ENCODE assay signal across 8 cellular contexts in the genomic region with DNA sequence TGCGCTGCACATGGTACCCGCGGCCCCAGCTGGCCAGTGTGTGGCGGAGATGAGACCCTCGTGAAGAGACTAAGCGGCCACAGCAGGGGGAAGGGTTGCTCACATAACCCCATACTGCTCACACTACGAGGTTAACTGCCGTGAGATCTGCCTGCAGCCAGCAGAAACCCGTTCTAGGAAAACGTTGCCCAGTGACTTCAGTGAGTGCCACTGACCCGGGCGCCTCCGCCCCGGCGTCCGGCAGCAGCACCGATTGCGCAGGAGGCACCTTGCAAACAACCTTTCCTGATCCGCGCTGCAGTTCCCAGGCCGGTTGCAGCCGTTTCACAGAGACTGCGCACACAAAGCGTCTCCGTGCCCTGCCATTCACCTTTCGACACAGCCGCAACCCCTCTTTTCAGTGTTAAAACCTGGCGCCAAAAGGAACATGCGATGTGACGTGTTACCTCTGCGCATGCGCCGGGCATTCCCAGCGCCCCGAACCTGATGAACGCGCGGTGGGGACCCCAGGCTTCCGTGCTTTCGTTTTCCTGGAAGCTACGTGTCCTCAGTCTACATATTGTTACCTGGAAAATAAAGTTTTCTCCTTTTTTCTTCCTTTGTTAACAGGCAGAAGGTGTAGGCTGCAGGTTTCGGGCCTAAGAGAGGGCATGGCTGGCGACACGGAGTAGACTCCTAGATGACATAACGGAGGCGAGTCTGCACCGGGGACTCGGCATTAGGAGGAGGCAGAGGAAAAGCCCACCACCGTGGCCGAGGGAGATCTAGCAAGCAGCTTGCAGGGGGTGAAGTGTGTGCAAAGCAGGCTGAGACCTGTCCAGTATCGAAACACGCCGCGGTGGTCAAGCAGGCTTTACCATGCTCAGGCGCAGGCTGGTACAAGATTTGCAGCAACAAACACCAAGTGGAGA. TPM values are rescaled to one million over a fixed set of nuclear protein-coding genes. Genes with fewer than 3 reads are reported as not detected.
A peak's percentile ranks its signal among the peaks of the same experiment; 100 is the strongest.
DNase-seq lines count a peak whose midpoint lies in the region; ATAC-seq and TF ChIP-seq lines count a peak whose summit lies in the region.

No MANE protein-coding gene starts in this region.

- H3K36me3 ChIP-seq in DOHH2 (ENCODE audit: control insufficient read depth, low read length) (peaks cover 13% of the 10 kb centered on the region), GM23338 (ENCODE audit: insufficient read depth) (no peaks in the 10 kb centered on the region; the same call in 1 of the 2 replicates), MG63 (peaks cover 10% of the 10 kb centered on the region), adipocyte (ENCODE audit: control insufficient read depth, insufficient read depth, low read length, severe bottlenecking) (no peaks in the 10 kb centered on the region)

- peak overlapping the region; percentile 80 for H3K4me3 Mint-ChIP-seq in GM23338

- H3K4me2 ChIP-seq in DOHH2 (ENCODE audit: low read length) (peak overlapping the region; percentile 97), GM23338 (peak overlapping the region; percentile 84)

- H3K9me2 ChIP-seq in DOHH2 (replicated peaks; ENCODE audit: control insufficient read depth, low read length) (no peaks in the 10 kb centered on the region), GM23338 (ENCODE audit: insufficient read depth) (no peaks in the 10 kb centered on the region)

- peak overlapping the region; percentile 100 for H3K27ac Mint-ChIP-seq in GM23338

- H3K4me1 Mint-ChIP-seq in GM23338: peaks cover 23% of the 10 kb centered on the region

- H3K27ac ChIP-seq in DOHH2 (ENCODE audit: low read depth, low read length): peak overlapping the region; percentile 84
- peak overlapping the region; percentile 97 for H3K27ac ChIP-seq in GM23338 (ENCODE audit: low read depth)
- peak overlapping the region; percentile 42 for H3K27ac ChIP-seq in right cardiac atrium (ENCODE audit: low read length)

- peak; percentile 83 for ATAC-seq in GM23338
- peak; percentile 74 to 75 for ATAC-seq in right cardiac atrium

- H3K4me1 ChIP-seq in DOHH2 (ENCODE audit: control insufficient read depth, low read length): peaks cover 31% of the 10 kb centered on the region
- peaks cover 11% of the 10 kb centered on the region for H3K4me1 ChIP-seq in GM23338 (ENCODE audit: insufficient read depth)
- H3K4me1 ChIP-seq in adipocyte (ENCODE audit: control insufficient read depth, insufficient read depth, low read length): peaks cover 25% of the 10 kb centered on the region
- H3K4me1 ChIP-seq in right cardiac atrium (ENCODE audit: control insufficient read depth, insufficient read depth, low read length): peaks cover 3% of the 10 kb centered on the region

- H3K9me3 ChIP-seq in DOHH2 (ENCODE audit: control insufficient read depth, insufficient read depth, low read length) (no peaks in the 10 kb centered on the region), MG63 (no peaks in the 10 kb centered on the region), adipocyte (ENCODE audit: control insufficient read depth, low read length) (no peaks in the 10 kb centered on the region), right cardiac atrium (ENCODE audit: control insufficient read depth, low read length) (no peaks in the 10 kb centered on the region)

- intact Hi-C loops in right cardiac atrium (cut with DNase I): loop anchor here in 1 of 4 donors (10.0 kb wide), 1 partner anchor 107 kb away; a partner anchor contains a TSS

- peaks cover 11% of the 10 kb centered on the region for H3K27me3 Mint-ChIP-seq in GM23338 (ENCODE audit: insufficient read depth, low read depth, poor library complexity)

- peak overlapping the region; percentile 53; the same call in 1 of the 2 replicates for H2AFZ ChIP-seq in GM23338

- 9% methylated on average over 55 of the region's 55 CpGs for WGBS in right cardiac atrium

- no peaks in the 10 kb centered on the region for H3K9me3 Mint-ChIP-seq in GM23338

- peaks cover 6% of the 10 kb centered on the region; the same call in 2 of the 3 replicates for H3K36me3 Mint-ChIP-seq in GM23338 (ENCODE audit: low read depth)

- peak overlapping the region; percentile 82 for H3K4me3 ChIP-seq in DOHH2 (ENCODE audit: low read length)
- peak overlapping the region; percentile 64 for H3K4me3 ChIP-seq in GM23338
- peak overlapping the region; percentile 49 for H3K4me3 ChIP-seq in MG63
- peak overlapping the region; percentile 81 for H3K4me3 ChIP-seq in adipocyte (ENCODE audit: low read length)
- H3K4me3 ChIP-seq in right cardiac atrium (ENCODE audit: low read length): peak overlapping the region; percentile 44

- peak; percentile 93 for DNase-seq in GM23338 (ENCODE audit: low spot score)
- DNase-seq in MG63: peak; percentile 54
- DNase-seq in SW 1271 (lab: John Stamatoyannopoulos, UW): peak; percentile 18 to 49
- DNase-seq in adipocyte (ENCODE audit: low read depth): peak; percentile 42
- peak; percentile 64 to 81 (median 76) for DNase-seq in right cardiac atrium
- DNase-seq in retina: peak; percentile 93
- DNase-seq in 8988T: no peak

- TF ChIP-seq CTCF in DOHH2 (IDR thresholded peaks at IDR 0.05; ENCODE audit: low read depth, low read length, poor library complexity, severe bottlenecking): no peak
- TF ChIP-seq CTCF in GM23338 (conservative IDR thresholded peaks at IDR 0.05; ENCODE audit: low read depth in 2 of 2): no peak

- H3K27me3 ChIP-seq in DOHH2 (ENCODE audit: control insufficient read depth, low read length) (no peaks in the 10 kb centered on the region), GM23338 (ENCODE audit: insufficient read depth) (no peaks in the 10 kb centered on the region), MG63 (no peaks in the 10 kb centered on the region), adipocyte (replicated peaks; ENCODE audit: control insufficient read depth, insufficient read depth, low read length) (no peaks in the 10 kb centered on the region), right cardiac atrium (ENCODE audit: control insufficient read depth, insufficient read depth) (no peaks in the 10 kb centered on the region)

- peak overlapping the region; percentile 89 for H3K9ac ChIP-seq in adipocyte (ENCODE audit: low read length)

- H4K20me1 ChIP-seq in DOHH2 (ENCODE audit: control insufficient read depth, insufficient read depth, low read depth, low read length) (no peaks in the 10 kb centered on the region), GM23338 (replicated peaks; ENCODE audit: insufficient read depth) (peaks cover 13% of the 10 kb centered on the region; the same call in 1 of the 2 replicates)

- H3K79me2 ChIP-seq in DOHH2 (ENCODE audit: control insufficient read depth, low read length) (peaks cover 90% of the 10 kb centered on the region), GM23338 (replicated peaks; ENCODE audit: insufficient read depth) (peaks cover 82% of the 10 kb centered on the region)

- H3F3A ChIP-seq in DOHH2 (ENCODE audit: control insufficient read depth, insufficient read depth) (peaks cover 6% of the 10 kb centered on the region), GM23338 (replicated peaks; ENCODE audit: low read depth) (peaks cover 14% of the 10 kb centered on the region)

TF ChIP-seq in GM23338, 12 proteins besides CTCF, POLR2A, EP300 and RAD21:
- TF ChIP-seq CREB1 (CRISPR knock-in tag; IDR thresholded peaks at IDR 0.05; ENCODE audit: low read depth) (peak; percentile 85), POLR2AphosphoS5 (IDR thresholded peaks at IDR 0.05; ENCODE audit: low read depth) (peak; percentile 68; the same call in 1 of the 2 replicates), NANOG (IDR thresholded peaks at IDR 0.05; ENCODE audit: borderline replicate concordance) (no peak), ZNF114 (CRISPR knock-in tag; IDR thresholded peaks at IDR 0.05) (no peak), STAT1 (IDR thresholded peaks at IDR 0.05; ENCODE audit: unreplicated experiment) (no peak)

RNA-seq across cellular contexts. Expression of a gene that starts 8.9 kb away (rescaled TPM):
- total RNA-seq in GM23338 (2014; rRNA removed; shearing (Covaris generic)): 79.1 and 91.2 TPM in 2 replicates
- polyA plus RNA-seq in GM23338 (2016; fragmentation: Nextera tagmentation; extraction: Ambion mirVana) (39.3 and 45.1 TPM in 2 replicates), right cardiac atrium (19.4 TPM)
- 33.1 and 65.5 TPM in 2 replicates for total RNA-seq in MG63 (2014; rRNA removed; shearing (Covaris generic); ENCODE audit: low replicate concordance)
- 10 to 100 TPM; 36.7 to 40.7 (median 39.5) TPM for total RNA-seq in right cardiac atrium

Comparison
In these comparisons a context has a peak if more than half of its experiments do, and no peak if none do; other contexts are left out.
1. H3K27ac ChIP-seq: peak in every context shown above with its lines; median percentile 97 in GM23338; 84 in DOHH2; 42 in right cardiac atrium.